ENCODE assay signal across 1 cellular context in genomic region chr12:13046914-13047472, GRCh38.
TF ChIP-seq lines count a peak whose summit lies in the region.

No MANE protein-coding gene starts in this region.

TF ChIP-seq in HEK293, 187 proteins besides CTCF, POLR2A, EP300 and RAD21 (continued from another document):
- TF ChIP-seq, protein P1, sequence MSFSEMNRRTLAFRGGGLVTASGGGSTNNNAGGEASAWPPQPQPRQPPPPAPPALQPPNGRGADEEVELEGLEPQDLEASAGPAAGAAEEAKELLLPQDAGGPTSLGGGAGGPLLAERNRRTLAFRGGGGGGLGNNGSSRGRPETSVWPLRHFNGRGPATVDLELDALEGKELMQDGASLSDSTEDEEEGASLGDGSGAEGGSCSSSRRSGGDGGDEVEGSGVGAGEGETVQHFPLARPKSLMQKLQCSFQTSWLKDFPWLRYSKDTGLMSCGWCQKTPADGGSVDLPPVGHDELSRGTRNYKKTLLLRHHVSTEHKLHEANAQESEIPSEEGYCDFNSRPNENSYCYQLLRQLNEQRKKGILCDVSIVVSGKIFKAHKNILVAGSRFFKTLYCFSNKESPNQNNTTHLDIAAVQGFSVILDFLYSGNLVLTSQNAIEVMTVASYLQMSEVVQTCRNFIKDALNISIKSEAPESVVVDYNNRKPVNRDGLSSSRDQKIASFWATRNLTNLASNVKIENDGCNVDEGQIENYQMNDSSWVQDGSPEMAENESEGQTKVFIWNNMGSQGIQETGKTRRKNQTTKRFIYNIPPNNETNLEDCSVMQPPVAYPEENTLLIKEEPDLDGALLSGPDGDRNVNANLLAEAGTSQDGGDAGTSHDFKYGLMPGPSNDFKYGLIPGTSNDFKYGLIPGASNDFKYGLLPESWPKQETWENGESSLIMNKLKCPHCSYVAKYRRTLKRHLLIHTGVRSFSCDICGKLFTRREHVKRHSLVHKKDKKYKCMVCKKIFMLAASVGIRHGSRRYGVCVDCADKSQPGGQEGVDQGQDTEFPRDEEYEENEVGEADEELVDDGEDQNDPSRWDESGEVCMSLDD (tag by site-specific recombination; IDR thresholded peaks at IDR 0.05) = no peak
- TF ChIP-seq, protein P2, sequence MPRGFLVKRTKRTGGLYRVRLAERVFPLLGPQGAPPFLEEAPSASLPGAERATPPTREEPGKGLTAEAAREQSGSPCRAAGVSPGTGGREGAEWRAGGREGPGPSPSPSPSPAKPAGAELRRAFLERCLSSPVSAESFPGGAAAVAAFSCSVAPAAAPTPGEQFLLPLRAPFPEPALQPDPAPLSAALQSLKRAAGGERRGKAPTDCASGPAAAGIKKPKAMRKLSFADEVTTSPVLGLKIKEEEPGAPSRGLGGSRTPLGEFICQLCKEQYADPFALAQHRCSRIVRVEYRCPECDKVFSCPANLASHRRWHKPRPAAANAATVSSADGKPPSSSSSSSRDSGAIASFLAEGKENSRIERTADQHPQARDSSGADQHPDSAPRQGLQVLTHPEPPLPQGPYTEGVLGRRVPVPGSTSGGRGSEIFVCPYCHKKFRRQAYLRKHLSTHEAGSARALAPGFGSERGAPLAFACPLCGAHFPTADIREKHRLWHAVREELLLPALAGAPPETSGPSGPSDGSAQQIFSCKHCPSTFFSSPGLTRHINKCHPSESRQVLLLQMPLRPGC (tag by site-specific recombination; IDR thresholded peaks at IDR 0.05) = peak; percentile 25; the same call in 1 of the 2 replicates
- TF ChIP-seq WT1 (tag by site-specific recombination; IDR thresholded peaks at IDR 0.05) (no peak), ZNF366 (tag by site-specific recombination; conservative IDR thresholded peaks at IDR 0.05) (no peak), ZNF140 (tag by site-specific recombination; IDR thresholded peaks at IDR 0.05) (no peak), SCRT1 (tag by site-specific recombination; IDR thresholded peaks at IDR 0.05; ENCODE audit: borderline replicate concordance) (no peak), ZNF785 (tag by site-specific recombination; IDR thresholded peaks at IDR 0.05) (no peak), ZBTB17 (tag by site-specific recombination; IDR thresholded peaks at IDR 0.05) (no peak), ZNF354C (tag by site-specific recombination; IDR thresholded peaks at IDR 0.05; ENCODE audit: borderline replicate concordance, low read depth) (no peak), OSR2 (tag by site-specific recombination; IDR thresholded peaks at IDR 0.05) (peak; percentile 63; the same call in 1 of the 2 replicates), ZNF558 (tag by site-specific recombination; IDR thresholded peaks at IDR 0.05) (no peak), ZNF10 (tag by site-specific recombination; IDR thresholded peaks at IDR 0.05) (no peak), ZNF514 (tag by site-specific recombination; IDR thresholded peaks at IDR 0.05) (no peak), ZNF23 (tag by site-specific recombination; IDR thresholded peaks at IDR 0.05; ENCODE audit: borderline replicate concordance) (no peak), ZFP37 (tag by site-specific recombination; IDR thresholded peaks at IDR 0.05) (no peak), ZNF416 (tag by site-specific recombination; IDR thresholded peaks at IDR 0.05) (no peak)
- TF ChIP-seq, protein P3, sequence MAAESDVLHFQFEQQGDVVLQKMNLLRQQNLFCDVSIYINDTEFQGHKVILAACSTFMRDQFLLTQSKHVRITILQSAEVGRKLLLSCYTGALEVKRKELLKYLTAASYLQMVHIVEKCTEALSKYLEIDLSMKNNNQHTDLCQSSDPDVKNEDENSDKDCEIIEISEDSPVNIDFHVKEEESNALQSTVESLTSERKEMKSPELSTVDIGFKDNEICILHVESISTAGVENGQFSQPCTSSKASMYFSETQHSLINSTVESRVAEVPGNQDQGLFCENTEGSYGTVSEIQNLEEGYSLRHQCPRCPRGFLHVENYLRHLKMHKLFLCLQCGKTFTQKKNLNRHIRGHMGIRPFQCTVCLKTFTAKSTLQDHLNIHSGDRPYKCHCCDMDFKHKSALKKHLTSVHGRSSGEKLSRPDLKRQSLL (tag by site-specific recombination; IDR thresholded peaks at IDR 0.05) = no peak
- TF ChIP-seq, protein P4, sequence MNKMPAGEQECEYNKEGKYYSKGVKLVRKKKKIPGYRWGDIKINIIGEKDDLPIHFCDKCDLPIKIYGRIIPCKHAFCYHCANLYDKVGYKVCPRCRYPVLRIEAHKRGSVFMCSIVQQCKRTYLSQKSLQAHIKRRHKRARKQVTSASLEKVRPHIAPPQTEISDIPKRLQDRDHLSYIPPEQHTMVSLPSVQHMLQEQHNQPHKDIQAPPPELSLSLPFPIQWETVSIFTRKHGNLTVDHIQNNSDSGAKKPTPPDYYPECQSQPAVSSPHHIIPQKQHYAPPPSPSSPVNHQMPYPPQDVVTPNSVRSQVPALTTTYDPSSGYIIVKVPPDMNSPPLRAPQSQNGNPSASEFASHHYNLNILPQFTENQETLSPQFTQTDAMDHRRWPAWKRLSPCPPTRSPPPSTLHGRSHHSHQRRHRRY (tag by site-specific recombination; IDR thresholded peaks at IDR 0.05) = no peak
- TF ChIP-seq, protein P5, sequence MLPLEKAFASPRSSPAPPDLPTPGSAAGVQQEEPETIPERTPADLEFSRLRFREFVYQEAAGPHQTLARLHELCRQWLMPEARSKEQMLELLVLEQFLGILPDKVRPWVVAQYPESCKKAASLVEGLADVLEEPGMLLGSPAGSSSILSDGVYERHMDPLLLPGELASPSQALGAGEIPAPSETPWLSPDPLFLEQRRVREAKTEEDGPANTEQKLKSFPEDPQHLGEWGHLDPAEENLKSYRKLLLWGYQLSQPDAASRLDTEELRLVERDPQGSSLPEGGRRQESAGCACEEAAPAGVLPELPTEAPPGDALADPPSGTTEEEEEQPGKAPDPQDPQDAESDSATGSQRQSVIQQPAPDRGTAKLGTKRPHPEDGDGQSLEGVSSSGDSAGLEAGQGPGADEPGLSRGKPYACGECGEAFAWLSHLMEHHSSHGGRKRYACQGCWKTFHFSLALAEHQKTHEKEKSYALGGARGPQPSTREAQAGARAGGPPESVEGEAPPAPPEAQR (tag by site-specific recombination; IDR thresholded peaks at IDR 0.05) = no peak
- TF ChIP-seq, protein P6, sequence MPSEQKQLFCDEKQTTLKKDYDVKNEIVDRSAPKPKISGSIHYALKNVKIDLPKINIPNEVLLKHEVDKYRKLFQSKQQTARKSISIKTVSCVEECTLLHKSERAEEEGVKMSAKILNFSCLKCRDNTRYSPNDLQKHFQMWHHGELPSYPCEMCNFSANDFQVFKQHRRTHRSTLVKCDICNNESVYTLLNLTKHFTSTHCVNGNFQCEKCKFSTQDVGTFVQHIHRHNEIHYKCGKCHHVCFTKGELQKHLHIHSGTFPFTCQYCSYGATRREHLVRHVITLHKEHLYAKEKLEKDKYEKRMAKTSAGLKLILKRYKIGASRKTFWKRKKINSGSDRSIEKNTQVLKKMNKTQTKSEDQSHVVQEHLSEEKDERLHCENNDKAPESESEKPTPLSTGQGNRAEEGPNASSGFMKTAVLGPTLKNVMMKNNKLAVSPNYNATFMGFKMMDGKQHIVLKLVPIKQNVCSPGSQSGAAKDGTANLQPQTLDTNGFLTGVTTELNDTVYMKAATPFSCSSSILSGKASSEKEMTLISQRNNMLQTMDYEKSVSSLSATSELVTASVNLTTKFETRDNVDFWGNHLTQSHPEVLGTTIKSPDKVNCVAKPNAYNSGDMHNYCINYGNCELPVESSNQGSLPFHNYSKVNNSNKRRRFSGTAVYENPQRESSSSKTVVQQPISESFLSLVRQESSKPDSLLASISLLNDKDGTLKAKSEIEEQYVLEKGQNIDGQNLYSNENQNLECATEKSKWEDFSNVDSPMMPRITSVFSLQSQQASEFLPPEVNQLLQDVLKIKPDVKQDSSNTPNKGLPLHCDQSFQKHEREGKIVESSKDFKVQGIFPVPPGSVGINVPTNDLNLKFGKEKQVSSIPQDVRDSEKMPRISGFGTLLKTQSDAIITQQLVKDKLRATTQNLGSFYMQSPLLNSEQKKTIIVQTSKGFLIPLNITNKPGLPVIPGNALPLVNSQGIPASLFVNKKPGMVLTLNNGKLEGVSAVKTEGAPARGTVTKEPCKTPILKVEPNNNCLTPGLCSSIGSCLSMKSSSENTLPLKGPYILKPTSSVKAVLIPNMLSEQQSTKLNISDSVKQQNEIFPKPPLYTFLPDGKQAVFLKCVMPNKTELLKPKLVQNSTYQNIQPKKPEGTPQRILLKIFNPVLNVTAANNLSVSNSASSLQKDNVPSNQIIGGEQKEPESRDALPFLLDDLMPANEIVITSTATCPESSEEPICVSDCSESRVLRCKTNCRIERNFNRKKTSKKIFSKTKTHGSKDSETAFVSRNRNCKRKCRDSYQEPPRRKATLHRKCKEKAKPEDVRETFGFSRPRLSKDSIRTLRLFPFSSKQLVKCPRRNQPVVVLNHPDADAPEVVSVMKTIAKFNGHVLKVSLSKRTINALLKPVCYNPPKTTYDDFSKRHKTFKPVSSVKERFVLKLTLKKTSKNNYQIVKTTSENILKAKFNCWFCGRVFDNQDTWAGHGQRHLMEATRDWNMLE (tag by site-specific recombination; conservative IDR thresholded peaks at IDR 0.05; ENCODE audit: low read depth) = no peak
- TF ChIP-seq, protein P7, sequence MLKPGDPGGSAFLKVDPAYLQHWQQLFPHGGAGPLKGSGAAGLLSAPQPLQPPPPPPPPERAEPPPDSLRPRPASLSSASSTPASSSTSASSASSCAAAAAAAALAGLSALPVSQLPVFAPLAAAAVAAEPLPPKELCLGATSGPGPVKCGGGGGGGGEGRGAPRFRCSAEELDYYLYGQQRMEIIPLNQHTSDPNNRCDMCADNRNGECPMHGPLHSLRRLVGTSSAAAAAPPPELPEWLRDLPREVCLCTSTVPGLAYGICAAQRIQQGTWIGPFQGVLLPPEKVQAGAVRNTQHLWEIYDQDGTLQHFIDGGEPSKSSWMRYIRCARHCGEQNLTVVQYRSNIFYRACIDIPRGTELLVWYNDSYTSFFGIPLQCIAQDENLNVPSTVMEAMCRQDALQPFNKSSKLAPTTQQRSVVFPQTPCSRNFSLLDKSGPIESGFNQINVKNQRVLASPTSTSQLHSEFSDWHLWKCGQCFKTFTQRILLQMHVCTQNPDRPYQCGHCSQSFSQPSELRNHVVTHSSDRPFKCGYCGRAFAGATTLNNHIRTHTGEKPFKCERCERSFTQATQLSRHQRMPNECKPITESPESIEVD (tag by site-specific recombination; IDR thresholded peaks at IDR 0.05) = peak; percentile 56
- TF ChIP-seq, protein P8, sequence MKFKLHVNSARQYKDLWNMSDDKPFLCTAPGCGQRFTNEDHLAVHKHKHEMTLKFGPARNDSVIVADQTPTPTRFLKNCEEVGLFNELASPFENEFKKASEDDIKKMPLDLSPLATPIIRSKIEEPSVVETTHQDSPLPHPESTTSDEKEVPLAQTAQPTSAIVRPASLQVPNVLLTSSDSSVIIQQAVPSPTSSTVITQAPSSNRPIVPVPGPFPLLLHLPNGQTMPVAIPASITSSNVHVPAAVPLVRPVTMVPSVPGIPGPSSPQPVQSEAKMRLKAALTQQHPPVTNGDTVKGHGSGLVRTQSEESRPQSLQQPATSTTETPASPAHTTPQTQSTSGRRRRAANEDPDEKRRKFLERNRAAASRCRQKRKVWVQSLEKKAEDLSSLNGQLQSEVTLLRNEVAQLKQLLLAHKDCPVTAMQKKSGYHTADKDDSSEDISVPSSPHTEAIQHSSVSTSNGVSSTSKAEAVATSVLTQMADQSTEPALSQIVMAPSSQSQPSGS (tag by site-specific recombination; IDR thresholded peaks at IDR 0.05; ENCODE audit: low read depth) = 0 out of 2 replicates have a peak, but pooled peaks have one; percentile 9
